Comparison of ENCODE assay signal across 19 cellular contexts in the genomic region with DNA sequence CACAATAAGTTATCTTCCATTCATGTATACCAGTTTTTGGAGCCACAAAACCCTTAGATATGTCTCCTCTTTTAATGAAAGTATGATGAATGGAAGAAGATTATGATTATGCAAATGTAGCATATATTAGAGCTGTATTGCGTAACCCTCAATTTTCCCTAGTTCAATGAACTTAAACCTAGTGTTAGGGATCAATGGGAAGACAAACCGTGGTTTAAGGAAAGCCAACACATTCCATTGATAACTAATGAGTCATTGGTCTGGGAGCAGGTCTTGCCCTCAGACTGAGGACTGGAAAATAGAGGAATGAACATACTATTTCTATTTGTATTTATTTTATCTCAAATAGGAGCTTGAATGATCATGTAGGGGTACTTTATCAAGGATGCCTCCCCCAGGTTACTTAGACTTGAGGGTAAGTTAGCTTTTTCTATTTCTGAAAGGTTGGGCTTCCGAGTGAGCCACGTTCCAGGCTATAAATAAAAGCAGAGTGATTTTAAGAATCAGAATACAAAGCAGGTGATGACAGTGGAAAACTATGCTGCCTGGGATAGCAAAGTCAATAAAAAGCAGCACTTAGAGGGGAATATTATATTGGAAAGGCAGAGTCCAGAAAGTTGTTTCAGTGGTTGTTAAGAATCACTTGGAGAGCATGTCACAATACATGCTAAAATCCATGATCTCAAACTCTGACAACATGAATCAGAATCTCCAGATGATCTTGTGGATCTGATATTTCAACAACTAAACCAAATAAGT.
DNase-seq lines count a peak whose midpoint lies in the region; ATAC-seq, FAIRE-seq and TF ChIP-seq lines count a peak whose summit lies in the region.
"Had no signal": no experiment of that assay in that cellular context is flagged by ENCODE, and none has a peak within 500 bp of the region (broad histone marks: within the 10 kb centered on the region; RNA-seq: fewer than 3 reads in every experiment).

No MANE protein-coding gene starts in this region.

- H3K27me3 Mint-ChIP-seq in astrocyte (ENCODE audit: low read depth, unreplicated experiment) (no peaks in the 10 kb centered on the region), H9 (ENCODE audit: low read depth) (no peaks in the 10 kb centered on the region; the same call in 1 of the 2 replicates)
- H3K27me3 Mint-ChIP-seq: CD4-positive, CD25-positive, alpha-beta regulatory T cell had no signal

- H4K5ac ChIP-seq in H9 (ENCODE audit: insufficient read length, low read depth, low read length) = no peak overlapping the region

- TF ChIP-seq EP300 in transverse colon (IDR thresholded peaks at IDR 0.05; ENCODE audit: low read depth) = no peak

- no peak overlapping the region for H2BK12ac ChIP-seq in H9 (ENCODE audit: insufficient read length, low read depth, low read length)

- H3K27me3 ChIP-seq in heart left ventricle (no peaks in the 10 kb centered on the region), right atrium auricular region (no peaks in the 10 kb centered on the region), astrocyte (ENCODE audit: insufficient read depth, low read length) (no peaks in the 10 kb centered on the region), H9 (ENCODE audit: insufficient read depth, low read length) (no peaks in the 10 kb centered on the region), transverse colon (no peaks in the 10 kb centered on the region), colonic mucosa (no peaks in the 10 kb centered on the region)
- H3K27me3 ChIP-seq: stomach had no signal

- intact Hi-C loops in heart left ventricle (cut with DNase I) = no loop called here
- intact Hi-C loops in transverse colon (cut with DNase I; ENCODE audit: low total_unique reads) = no loop called here
- intact Hi-C loops in colonic mucosa (cut with DNase I) = no loop called here

- H3K27ac Mint-ChIP-seq in astrocyte (ENCODE audit: unreplicated experiment) = peak overlapping the region; percentile 97
- H3K27ac Mint-ChIP-seq in H9 = no peak overlapping the region
- H3K27ac Mint-ChIP-seq: CD4-positive, CD25-positive, alpha-beta regulatory T cell; T-helper 2 cell treated with Interferon-gamma antibody and Interleukin-4, amounts not matched to agents 5 μg/mL and 100 μg/mL, for 36 hours had no signal

- H3K18ac ChIP-seq in H9 (ENCODE audit: insufficient read length, low read depth, low read length) = no peak overlapping the region

- no peaks in the 10 kb centered on the region for H3K36me3 Mint-ChIP-seq in astrocyte (ENCODE audit: low read depth, unreplicated experiment)
- H3K36me3 Mint-ChIP-seq in H9 (ENCODE audit: insufficient read depth in 1 of 3, low read depth in 3 of 3) = no peaks in the 10 kb centered on the region
- H3K36me3 Mint-ChIP-seq: CD4-positive, CD25-positive, alpha-beta regulatory T cell had no signal

- FAIRE-seq in astrocyte (lab: Jason Lieb, UNC) = peak; percentile 91

- no peaks in the 10 kb centered on the region for H3K36me3 ChIP-seq in heart left ventricle
- H3K36me3 ChIP-seq in right atrium auricular region = no peaks in the 10 kb centered on the region
- H3K36me3 ChIP-seq in astrocyte (ENCODE audit: insufficient read depth, low read length) = no peaks in the 10 kb centered on the region
- no peaks in the 10 kb centered on the region for H3K36me3 ChIP-seq in transverse colon
- H3K36me3 ChIP-seq in colonic mucosa = no peaks in the 10 kb centered on the region
- H3K36me3 ChIP-seq: stomach had no signal

- H3K4me3 Mint-ChIP-seq in astrocyte (ENCODE audit: unreplicated experiment) (no peak overlapping the region), H9 (no peak overlapping the region)
- H3K4me3 Mint-ChIP-seq: CD4-positive, CD25-positive, alpha-beta regulatory T cell; T-helper 2 cell treated with Interferon-gamma antibody and Interleukin-4, amounts not matched to agents 5 μg/mL and 100 μg/mL, for 36 hours had no signal

- H3K4me3 ChIP-seq in heart left ventricle (no peak overlapping the region), right atrium auricular region (no peak overlapping the region), astrocyte (ENCODE audit: insufficient read depth, low read depth, low read length) (no peak overlapping the region), foreskin fibroblast (ENCODE audit: low read depth in 1 of 2, low read length in 2 of 2) (no peak overlapping the region), transverse colon (no peak overlapping the region), colonic mucosa (no peak overlapping the region)
- H3K4me3 ChIP-seq: stomach had no signal

- H3K14ac ChIP-seq in H9 (ENCODE audit: insufficient read depth, low read length) = no peak overlapping the region

- ATAC-seq in heart left ventricle = peak in 3 of 4 donors; percentile 61 to 81 (median 71)

- H3K4me1 ChIP-seq in heart left ventricle (peaks cover 0 to 5% (median 0%) of the 10 kb centered on the region in 12 donors), right atrium auricular region (no peaks in the 10 kb centered on the region), astrocyte (ENCODE audit: insufficient read depth, low read length) (peaks cover 8% of the 10 kb centered on the region), H9 (ENCODE audit: insufficient read depth, low read length) (no peaks in the 10 kb centered on the region), transverse colon (no peaks in the 10 kb centered on the region), colonic mucosa (no peaks in the 10 kb centered on the region)
- H3K4me1 ChIP-seq: stomach had no signal

- in situ Hi-C loops in transverse colon (cut with MboI; ENCODE audit: low pct_ligation_motif_present in 1 of 4, low pct_unique_long_range_greater_than_20kb in 1 of 4, low sequenced_read_pairs in 3 of 4) = no loop called here

- H3K79me1 ChIP-seq in H9 (ENCODE audit: insufficient read depth, low read depth, low read length, poor library complexity, severe bottlenecking) = no peaks in the 10 kb centered on the region

- no peak overlapping the region for H4K8ac ChIP-seq in H9 (replicated peaks; ENCODE audit: insufficient read length, low read depth, low read length)

- TF ChIP-seq CTCF in heart left ventricle (IDR thresholded peaks at IDR 0.05) = no peak
- no peak for TF ChIP-seq CTCF in right atrium auricular region (IDR thresholded peaks at IDR 0.05)
- TF ChIP-seq CTCF in astrocyte (IDR thresholded peaks at IDR 0.05; ENCODE audit: insufficient read depth, low read depth, low read length) = no peak
- no peak for TF ChIP-seq CTCF in foreskin fibroblast (IDR thresholded peaks at IDR 0.05; ENCODE audit: low read depth, low read length)
- TF ChIP-seq CTCF in H9 (conservative IDR thresholded peaks at IDR 0.05) = no peak
- no peak for TF ChIP-seq CTCF in transverse colon (IDR thresholded peaks at IDR 0.05)
- no peak for TF ChIP-seq CTCF in colonic mucosa (IDR thresholded peaks at IDR 0.05)

- H4K20me1 ChIP-seq in astrocyte (ENCODE audit: insufficient read depth, low read length) (no peaks in the 10 kb centered on the region), H9 (ENCODE audit: control insufficient read depth, insufficient read depth, insufficient read length) (no peaks in the 10 kb centered on the region)

- no peak overlapping the region for H4K91ac ChIP-seq in H9 (ENCODE audit: insufficient read length, low read depth, low read length)

- no peak overlapping the region for H2BK15ac ChIP-seq in H9 (ENCODE audit: low read depth, low read length)

- WGBS in heart left ventricle, 4 donors = 40 to 49% (median 43%) methylated on average over 4 of the region's 4 CpGs
- WGBS in H9 (ENCODE audit: extremely low coverage, insufficient read length, low lambda C conversion rate) = no CpG with 5 or more reads among the region's 4 CpGs
- 68 to 69% methylated on average over 4 of the region's 4 CpGs for WGBS in transverse colon (ENCODE audit: low coverage in 1 of 2), 2 donors

- no peak overlapping the region for H2BK120ac ChIP-seq in H9 (ENCODE audit: low read depth, low read length, poor library complexity, severe bottlenecking)

- H3K56ac ChIP-seq in H9 (ENCODE audit: insufficient read length, low read depth, low read length) = no peak overlapping the region

- no peak overlapping the region for H2AK5ac ChIP-seq in H9 (ENCODE audit: insufficient read length, low read length)

- H3K9ac ChIP-seq in astrocyte (ENCODE audit: low read length) (no peak overlapping the region), H9 (ENCODE audit: extremely low read depth, insufficient read length, low read length) (no peak overlapping the region), colonic mucosa (ENCODE audit: low read depth in 2 of 2, low read length in 2 of 2) (no peak overlapping the region)

- H3K4ac ChIP-seq in H9 (ENCODE audit: low read depth, low read length) = no peak overlapping the region

- H3K79me2 ChIP-seq in astrocyte (ENCODE audit: insufficient read depth, low read length) (no peaks in the 10 kb centered on the region), H9 (ENCODE audit: insufficient read depth, low read length) (no peaks in the 10 kb centered on the region)

- TF ChIP-seq POLR2A in heart left ventricle (IDR thresholded peaks at IDR 0.05) (no peak), transverse colon (IDR thresholded peaks at IDR 0.05) (no peak)

- H3K23ac ChIP-seq in H9 (ENCODE audit: insufficient read length, low read depth, low read length) = no peak overlapping the region

- H2AFZ ChIP-seq in astrocyte (ENCODE audit: low read depth, low read length) (no peak overlapping the region), H9 (ENCODE audit: low read length) (no peak overlapping the region)

- DNase-seq in heart left ventricle = no peak
- no peak for DNase-seq in right atrium auricular region (ENCODE audit: low spot score)
- peak; percentile 65 for DNase-seq in astrocyte (ENCODE audit: low read depth)
- DNase-seq in foreskin fibroblast = peak; percentile 0 to 45
- peak; percentile 28 for DNase-seq in stromal cell of bone marrow (ENCODE audit: low read depth)
- DNase-seq in H9 = no peak
- DNase-seq in transverse colon = no peak
- DNase-seq in colonic mucosa = no peak
- DNase-seq: activated CD4-positive, CD25-positive, alpha-beta regulatory T cell treated with anti-CD3 and anti-CD28 coated beads, Interleukin-2, amount 50 U/mL, for 72 hours; activated CD8-positive, alpha-beta memory T cell treated with anti-CD3 and anti-CD28 coated beads, Interleukin-2, amount 50 U/mL, for 48 hours; activated gamma-delta T cell treated with Interleukin-2 at 50 U/mL for 16 hours; anterior cingulate cortex; CD4-positive, CD25-positive, alpha-beta regulatory T cell; DMS79; head of caudate nucleus; NCI-H524; retina; stomach had no signal

- H3K23me2 ChIP-seq in H9 (ENCODE audit: insufficient read length, low read depth, low read length, poor library complexity, severe bottlenecking) = no peaks in the 10 kb centered on the region

- H3K27ac ChIP-seq in heart left ventricle (peak overlapping the region in 4 of 12 donors; percentile 28 to 48 (median 42)), right atrium auricular region (no peak overlapping the region), astrocyte (ENCODE audit: low read depth, low read length) (peak overlapping the region; percentile 49), H9 (ENCODE audit: insufficient read length, low read depth, low read length) (no peak overlapping the region), transverse colon (no peak overlapping the region), colonic mucosa (no peak overlapping the region)
- H3K27ac ChIP-seq: stomach had no signal

- H3K4me2 ChIP-seq in astrocyte (ENCODE audit: low read length) = peak overlapping the region; percentile 32
- no peak overlapping the region for H3K4me2 ChIP-seq in H9 (ENCODE audit: insufficient read depth, insufficient read length, low read length)

- H3K9me3 ChIP-seq in heart left ventricle (no peaks in the 10 kb centered on the region), right atrium auricular region (no peaks in the 10 kb centered on the region), astrocyte (ENCODE audit: insufficient read depth, low read depth, low read length) (no peaks in the 10 kb centered on the region), H9 (ENCODE audit: control insufficient read depth, low read depth, low read length) (no peaks in the 10 kb centered on the region), transverse colon (no peaks in the 10 kb centered on the region), colonic mucosa (no peaks in the 10 kb centered on the region)
- H3K9me3 ChIP-seq: stomach had no signal

- H3K9me3 Mint-ChIP-seq in astrocyte (ENCODE audit: unreplicated experiment) = no peaks in the 10 kb centered on the region
- no peaks in the 10 kb centered on the region for H3K9me3 Mint-ChIP-seq in H9
- H3K9me3 Mint-ChIP-seq: T-helper 2 cell treated with Interferon-gamma antibody and Interleukin-4, amounts not matched to agents 5 μg/mL and 100 μg/mL, for 36 hours had no signal

- no peak overlapping the region for H2BK5ac ChIP-seq in H9 (ENCODE audit: insufficient read length, low read length)

- no peak overlapping the region for H2BK20ac ChIP-seq in H9 (ENCODE audit: low read depth, low read length, poor library complexity, severe bottlenecking)

- peaks cover 20% of the 10 kb centered on the region for H3K4me1 Mint-ChIP-seq in astrocyte (ENCODE audit: low read depth, unreplicated experiment)
- H3K4me1 Mint-ChIP-seq in H9 = peaks cover 6 to 7% of the 10 kb centered on the region in 2 experiments
- H3K4me1 Mint-ChIP-seq: CD4-positive, CD25-positive, alpha-beta regulatory T cell had no signal

- H3T11ph ChIP-seq in H9 (ENCODE audit: low read length) = no peak overlapping the region

Comparison
In these comparisons a context has a peak if more than half of its experiments do, and no peak if none do; other contexts are left out.
1. DNase-seq: peak in astrocyte (single experiment), foreskin fibroblast (2 of 2) and stromal cell of bone marrow (single experiment); none in heart left ventricle (0 of 5), right atrium auricular region (single experiment), H9 (single experiment), transverse colon (single experiment) and colonic mucosa (single experiment).